17 cellular contexts compared by ENCODE assay signal in genomic region chr7:137417464-137417863, GRCh38.
"Had no signal": no experiment of that assay in that cellular context is flagged by ENCODE, and none has a peak within 500 bp of the region (broad histone marks: within the 10 kb centered on the region; RNA-seq: fewer than 3 reads in every experiment).

No MANE protein-coding gene starts in this region.

- ATAC-seq: activated CD8-positive, alpha-beta memory T cell treated with anti-CD3 and anti-CD28 coated beads, Interleukin-2, amount 10 ng/mL, durations not matched to agents 7 days and 5 days; natural killer cell; stimulated activated naive CD8-positive, alpha-beta T cell treated with anti-CD3 and anti-CD28 coated beads, Interleukin-15, amount 100 ng/mL, for 72 hours had no signal

- H3K27ac ChIP-seq: esophagus muscularis mucosa, prostate gland had no signal

- H3K9me3 ChIP-seq: esophagus muscularis mucosa, prostate gland had no signal

- H3K4me3 ChIP-seq: esophagus muscularis mucosa, lung, prostate gland had no signal

- H3K4me1 ChIP-seq: prostate gland had no signal

- FAIRE-seq: urothelium cell line had no signal

- H3K36me3 ChIP-seq: esophagus muscularis mucosa, prostate gland had no signal

- H3K27me3 ChIP-seq: esophagus muscularis mucosa had no signal

- DNase-seq: activated CD4-positive, alpha-beta T cell treated with anti-CD3 and anti-CD28 coated beads for 1 hour; activated CD4-positive, alpha-beta T cell treated with anti-CD3 and anti-CD28 coated beads, Interleukin-2, amount 50 U/mL, for 48 hours; activated CD8-positive, alpha-beta memory T cell treated with anti-CD3 and anti-CD28 coated beads, Interleukin-2, amount 10 ng/mL, durations not matched to agents 7 days and 5 days; activated effector memory CD4-positive, alpha-beta T cell treated with Interleukin-2 at 50 U/mL for 16 hours; activated T-cell treated with anti-CD3 and anti-CD28 coated beads, Interleukin-2, amount 50 U/mL, for 24 hours; amygdala; hypothalamus; natural killer cell; occipital lobe; stimulated activated CD4-positive, alpha-beta T cell treated with anti-CD3 and anti-CD28 coated beads, Interleukin-15, amount 100 ng/mL, for 24 hours; stimulated activated CD4-positive, alpha-beta T cell treated with anti-CD3 and anti-CD28 coated beads, Interleukin-4, amount 100 ng/mL, for 4 hours; stimulated activated naive CD8-positive, alpha-beta T cell treated with anti-CD3 and anti-CD28 coated beads, Interleukin-15, amount 100 ng/mL, for 72 hours; T-helper 9 cell had no signal
